12 cellular contexts compared by ENCODE assay signal in genomic region chr17:32267690-32268205, GRCh38. TPM values are rescaled to one million over a fixed set of nuclear protein-coding genes. Genes with fewer than 3 reads are reported as not detected.
DNase-seq lines count a peak whose midpoint lies in the region; ATAC-seq and TF ChIP-seq lines count a peak whose summit lies in the region.
"Had no signal": no experiment of that assay in that cellular context is flagged by ENCODE, and none has a peak within 500 bp of the region (broad histone marks: within the 10 kb centered on the region; RNA-seq: fewer than 3 reads in every experiment).

No MANE protein-coding gene starts in this region.

- H3K4me3 ChIP-seq in AG04449 (ENCODE audit: low read depth, low read length) = peak overlapping the region; percentile 8; the same call in 1 of the 2 replicates
- no peak overlapping the region for H3K4me3 ChIP-seq in left lung
- H3K4me3 ChIP-seq: SJCRH30 had no signal

- POLR2A ChIA-PET in AG04449 (lab: Yijun Ruan, JAX) = no interaction called here

- H3K9me3 ChIP-seq in left lung = no peaks in the 10 kb centered on the region
- H3K9me3 ChIP-seq: SJCRH30 had no signal

- no peak overlapping the region for H3K27ac ChIP-seq in left lung
- H3K27ac ChIP-seq: SJCRH30, skin epidermis had no signal

- intact Hi-C loops in activated naive CD4-positive, alpha-beta T cell treated with anti-CD3 and anti-CD28 coated beads for 36 hours (cut with micrococcal nuclease) = no loop called here
- intact Hi-C loops in left lung (cut with DNase I) = no loop called here

- CTCF ChIA-PET in AG04449 (lab: Yijun Ruan, JAX) = interaction anchor here (0.9 to 1.6 kb wide), 2 partner anchors 9 to 52 kb away, joined by 3 read pairs; no protein-coding TSS in a partner anchor
- CTCF ChIA-PET in activated naive CD4-positive, alpha-beta T cell treated with anti-CD3 and anti-CD28 coated beads for 36 hours (lab: Charles Lee) = interaction anchor here (1.0 kb wide), 1 partner anchor 12 kb away, joined by 3 read pairs; no protein-coding TSS in a partner anchor

- no peak for DNase-seq in AG04449 (ENCODE audit: low read depth, low spot score)
- DNase-seq in HFFc6 = no peak
- no peak for DNase-seq in activated naive CD4-positive, alpha-beta T cell treated with anti-CD3 and anti-CD28 coated beads for 36 hours
- DNase-seq in left lung = no peak
- no peak for DNase-seq in NCI-H128 (lab: John Stamatoyannopoulos, UW; ENCODE audit: unreplicated experiment)
- DNase-seq in NK-92 treated with Interleukin-12 subunit alpha and Interleukin-12 subunit beta, amount 100 ng/mL, for 24 hours (lab: John Stamatoyannopoulos, UW) = no peak
- DNase-seq: DMS153, hippocampal formation, SJCRH30 had no signal

- ATAC-seq in left lung (peak; percentile 59), GM21717 (IDR thresholded peaks at IDR 0.05; ENCODE audit: unreplicated experiment) (no peak), HG03159 (IDR thresholded peaks at IDR 0.05; ENCODE audit: unreplicated experiment) (no peak)

- peaks cover 18 to 25% of the 10 kb centered on the region in 2 donors for H3K4me1 ChIP-seq in left lung

- no peaks in the 10 kb centered on the region for H3K9me3 Mint-ChIP-seq in HFFc6
- H3K9me3 Mint-ChIP-seq in activated naive CD4-positive, alpha-beta T cell treated with anti-CD3 and anti-CD28 coated beads for 36 hours = no peaks in the 10 kb centered on the region

- H3K36me3 Mint-ChIP-seq in HFFc6 (ENCODE audit: low read depth) = no peaks in the 10 kb centered on the region
- no peaks in the 10 kb centered on the region for H3K36me3 Mint-ChIP-seq in activated naive CD4-positive, alpha-beta T cell treated with anti-CD3 and anti-CD28 coated beads for 36 hours (ENCODE audit: low read depth)

- H3K4me1 Mint-ChIP-seq in HFFc6 (ENCODE audit: low read depth) = no peaks in the 10 kb centered on the region
- peaks cover 13% of the 10 kb centered on the region for H3K4me1 Mint-ChIP-seq in activated naive CD4-positive, alpha-beta T cell treated with anti-CD3 and anti-CD28 coated beads for 36 hours (ENCODE audit: low read depth)

- H3K27me3 ChIP-seq in left lung = peaks cover 16 to 95% of the 10 kb centered on the region in 2 donors

- H3K36me3 ChIP-seq in left lung = no peaks in the 10 kb centered on the region
- H3K36me3 ChIP-seq: SJCRH30 had no signal

- peak overlapping the region; percentile 49 for H3K4me3 Mint-ChIP-seq in HFFc6
- H3K4me3 Mint-ChIP-seq in activated naive CD4-positive, alpha-beta T cell treated with anti-CD3 and anti-CD28 coated beads for 36 hours = peak overlapping the region; percentile 41

- TF ChIP-seq CTCF in AG04449 (IDR thresholded peaks at IDR 0.05; ENCODE audit: insufficient read depth, low read length, missing control alignments) (no peak), HFFc6 (IDR thresholded peaks at IDR 0.05) (no peak), left lung (IDR thresholded peaks at IDR 0.05) (no peak)

- peaks cover 54% of the 10 kb centered on the region for H3K27me3 Mint-ChIP-seq in HFFc6 (ENCODE audit: insufficient read depth)
- peaks cover 56% of the 10 kb centered on the region for H3K27me3 Mint-ChIP-seq in activated naive CD4-positive, alpha-beta T cell treated with anti-CD3 and anti-CD28 coated beads for 36 hours (ENCODE audit: low read depth)

- H3K27ac Mint-ChIP-seq in HFFc6 = no peak overlapping the region
- H3K27ac Mint-ChIP-seq in activated naive CD4-positive, alpha-beta T cell treated with anti-CD3 and anti-CD28 coated beads for 36 hours = no peak overlapping the region

RNA-seq across cellular contexts. Expression of gene RHBDL3, which starts 2.1 kb away (rescaled TPM):
- total RNA-seq in HFFc6 (2021; fragmentation: NEBNext Ultra II Directional; extraction: Animal tissue kit (Norgen Biotek cat#: 25700)) = under 1 TPM in 1 of 6 experiments, not detected in 5; 0.07 TPM
- not detected for total RNA-seq in activated naive CD4-positive, alpha-beta T cell treated with anti-CD3 and anti-CD28 coated beads for 36 hours
- under 1 TPM; 0.26 to 0.38 TPM for total RNA-seq in left lung
- total RNA-seq: SJCRH30 had no signal
